In the genomic region with DNA sequence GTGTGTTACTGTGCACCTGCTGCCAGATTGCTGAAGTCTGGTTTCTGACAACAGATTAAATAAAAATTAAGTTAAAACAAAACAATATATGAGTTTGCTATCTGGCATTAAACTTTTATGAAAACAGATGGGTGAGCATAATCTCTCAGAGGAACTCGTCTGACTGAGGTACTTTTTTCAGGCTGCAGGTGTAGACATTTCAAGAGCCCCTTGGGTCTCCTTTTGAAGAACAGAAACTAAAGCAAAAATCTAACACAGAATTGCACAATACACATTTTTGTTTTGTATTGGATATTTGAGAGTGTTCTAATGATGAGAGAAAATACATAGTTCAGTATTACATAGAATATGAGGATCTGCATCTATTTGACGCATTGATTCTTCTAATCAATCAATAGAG, we compare ENCODE assay signal across 24 cellular contexts.
"Had no signal": no experiment of that assay in that cellular context is flagged by ENCODE, and none has a peak within 500 bp of the region (broad histone marks: within the 10 kb centered on the region; RNA-seq: fewer than 3 reads in every experiment).

No MANE protein-coding gene starts in this region.

- H3K4me1 ChIP-seq: esophagus squamous epithelium, gastrocnemius medialis, left lung, lower lobe of right lung had no signal

- H3K27me3 ChIP-seq: esophagus squamous epithelium, gastrocnemius medialis, left lung had no signal

- H3K27ac ChIP-seq: coronary artery, dorsolateral prefrontal cortex, epithelial cell of prostate, esophagus squamous epithelium, gastrocnemius medialis, heart right ventricle, left lung, lower lobe of right lung had no signal

- DNase-seq: dermis blood vessel endothelial cell; dorsolateral prefrontal cortex; effector CD8-positive, alpha-beta T cell; effector memory CD8-positive, alpha-beta T cell; endodermal cell; erythroblast; esophagus squamous epithelium; foreskin fibroblast; foreskin melanocyte; gastrocnemius medialis; glutamatergic neuron; head of caudate nucleus; heart right ventricle; hippocampal formation; left cardiac atrium; left lung; left ventricle myocardium superior; lower lobe of right lung; mesenchymal stem cell; mucosa of descending colon; naive B cell had no signal

- H3K9me3 ChIP-seq: esophagus squamous epithelium, gastrocnemius medialis, heart right ventricle, left lung, lower lobe of right lung, mucosa of descending colon had no signal

- H3K4me3 ChIP-seq: coronary artery, dorsolateral prefrontal cortex, esophagus squamous epithelium, gastrocnemius medialis, heart right ventricle, left lung, lower lobe of right lung, mucosa of descending colon had no signal

- ATAC-seq: effector memory CD8-positive, alpha-beta T cell; esophagus mucosa; gastrocnemius medialis; heart right ventricle; left cardiac atrium; left lung; left ventricle myocardium superior; lower lobe of right lung; mucosa of descending colon had no signal

- H3K36me3 ChIP-seq: esophagus squamous epithelium, gastrocnemius medialis, heart right ventricle, left lung, lower lobe of right lung had no signal
